In the genomic region with DNA sequence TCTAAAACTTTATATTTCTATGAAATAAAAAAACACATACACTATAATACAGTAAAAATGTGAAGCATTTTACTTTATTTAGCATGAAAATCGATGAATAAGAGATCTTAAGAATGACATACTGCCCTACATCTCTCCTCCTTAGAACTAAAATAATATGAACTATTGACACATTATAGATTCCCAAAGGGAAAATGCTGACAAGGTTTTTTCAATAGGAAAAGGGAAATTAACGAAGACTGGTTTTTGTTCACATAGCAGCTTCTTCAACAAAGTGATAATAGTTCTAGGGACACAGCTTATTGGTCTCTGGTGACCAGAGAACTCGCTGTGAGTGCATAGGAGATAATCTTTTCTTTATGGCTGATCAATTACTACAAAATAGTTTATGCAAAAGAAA, we compare ENCODE assay signal across 9 cellular contexts. TPM values are rescaled to one million over a fixed set of nuclear protein-coding genes. Genes with fewer than 3 reads are reported as not detected.
"Had no signal": no experiment of that assay in that cellular context is flagged by ENCODE, and none has a peak within 500 bp of the region (broad histone marks: within the 10 kb centered on the region; RNA-seq: fewer than 3 reads in every experiment).

No MANE protein-coding gene starts in this region.

- DNase-seq: GM23248, GOT3, H9, HCEC 1CT, KBM-7 had no signal

- H3K4me2 ChIP-seq: KMS-11 had no signal

- H3K27ac ChIP-seq: GM23248, KMS-11 had no signal

- H3K9ac ChIP-seq: GM23248, KMS-11 had no signal

- FAIRE-seq: H54, HTR-8/SVneo had no signal

- H3K4me3 ChIP-seq: GM23248 had no signal

- H2AFZ ChIP-seq: GM23248 had no signal

RNA-seq across cellular contexts. Expression of gene FEZF1, which starts 57.9 kb away (rescaled TPM):
- total RNA-seq: GM23248, HT-29 had no signal
- polyA plus RNA-seq: GM23248 had no signal
